Comparison of ENCODE assay signal across 12 cellular contexts in genomic region chr15:101697488-101697887, GRCh38.
"Had no signal": no experiment of that assay in that cellular context is flagged by ENCODE, and none has a peak within 500 bp of the region (broad histone marks: within the 10 kb centered on the region; RNA-seq: fewer than 3 reads in every experiment).

No MANE protein-coding gene starts in this region.

- H3K4me1 ChIP-seq: right atrium auricular region, tibial artery had no signal

- H3K4me3 ChIP-seq: dorsolateral prefrontal cortex, lung, right atrium auricular region, tibial artery, vagina had no signal

- H3K27me3 Mint-ChIP-seq: naive B cell had no signal

- ATAC-seq: left colon had no signal

- DNase-seq: activated CD4-positive, alpha-beta T cell treated with anti-CD3 and anti-CD28 coated beads for 1 hour; activated effector memory CD4-positive, alpha-beta T cell treated with anti-CD3 and anti-CD28 coated beads, Interleukin-2, amount 50 U/mL, for 16 hours; dorsolateral prefrontal cortex; left colon; midbrain; naive B cell; SIG-M5; small intestine; tibial artery had no signal

- H3K27me3 ChIP-seq: dorsolateral prefrontal cortex, right atrium auricular region, tibial artery, vagina had no signal

- H3K27ac ChIP-seq: right atrium auricular region, tibial artery, vagina had no signal

- H3K9me3 ChIP-seq: right atrium auricular region, tibial artery, vagina had no signal
